12 cellular contexts compared by ENCODE assay signal in the genomic region with DNA sequence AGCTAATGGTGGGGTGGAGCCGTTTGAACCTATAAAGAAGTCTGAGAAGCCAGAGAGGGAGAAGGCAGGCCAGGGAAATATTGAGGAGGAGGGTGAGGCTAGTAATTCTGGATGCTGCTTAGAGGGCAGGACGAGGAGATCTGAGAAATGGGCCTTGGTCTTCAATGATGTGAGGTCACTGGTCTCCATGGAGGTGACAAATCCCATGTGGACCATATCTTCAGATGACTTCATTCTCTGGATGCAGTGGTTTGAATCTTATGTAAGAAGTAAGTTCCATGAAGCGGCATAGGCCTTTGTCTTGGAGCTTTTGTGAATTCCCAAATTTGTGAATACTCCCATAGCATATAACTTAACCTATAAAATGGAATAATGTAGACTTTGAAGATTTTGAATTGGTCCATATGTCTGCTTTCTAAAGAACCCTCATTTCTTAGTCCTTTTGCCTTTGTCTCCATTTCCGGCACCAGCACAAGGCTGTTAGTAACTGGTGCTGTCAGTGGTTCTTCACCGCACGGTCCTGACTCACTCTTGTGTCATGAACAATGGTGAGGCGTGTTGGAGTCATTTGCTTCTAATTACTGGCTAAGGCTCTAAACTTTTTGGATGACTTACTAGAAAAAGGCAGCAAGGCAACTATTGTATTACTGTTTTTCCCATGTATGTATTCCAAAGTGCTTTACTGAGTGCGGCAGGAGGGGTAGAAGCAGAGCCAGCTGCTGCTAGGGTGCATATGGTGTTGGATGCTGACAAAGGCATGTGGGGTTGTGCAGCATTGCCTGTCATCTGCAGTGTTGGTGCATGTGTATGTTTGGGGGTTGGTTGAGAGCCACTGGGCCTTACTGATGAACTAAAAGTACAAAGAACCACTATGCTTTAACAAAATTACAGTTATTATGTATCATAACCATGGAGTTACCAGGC. TPM values are rescaled to one million over a fixed set of nuclear protein-coding genes. Genes with fewer than 3 reads are reported as not detected.
DNase-seq lines count a peak whose midpoint lies in the region; ATAC-seq, FAIRE-seq and TF ChIP-seq lines count a peak whose summit lies in the region.
"Had no signal": no experiment of that assay in that cellular context is flagged by ENCODE, and none has a peak within 500 bp of the region (broad histone marks: within the 10 kb centered on the region; RNA-seq: fewer than 3 reads in every experiment).

No MANE protein-coding gene starts in this region.

- H3K9me3 ChIP-seq in ascending aorta: no peaks in the 10 kb centered on the region
- H3K9me3 ChIP-seq in left ventricle myocardium inferior (replicated peaks): no peaks in the 10 kb centered on the region
- H3K9me3 ChIP-seq in esophagus muscularis mucosa: no peaks in the 10 kb centered on the region
- H3K9me3 ChIP-seq: spleen had no signal

- ATAC-seq in GM18517 (IDR thresholded peaks at IDR 0.05; ENCODE audit: unreplicated experiment): no peak

- no peak for TF ChIP-seq POLR2A in esophagus muscularis mucosa (IDR thresholded peaks at IDR 0.05; ENCODE audit: low read depth)

- no peak overlapping the region for H3K27ac Mint-ChIP-seq in activated CD4-positive, alpha-beta memory T cell treated with anti-CD3 and anti-CD28 coated beads for 36 hours
- H3K27ac Mint-ChIP-seq in activated CD4-positive, alpha-beta memory T cell treated with anti-CD3 and anti-CD28 coated beads, Interleukin-2, amount 10 ng/mL, durations not matched to agents 7 days and 5 days: no peak overlapping the region
- H3K27ac Mint-ChIP-seq: B cell had no signal

- CTCF ChIA-PET in activated CD4-positive, alpha-beta memory T cell treated with anti-CD3 and anti-CD28 coated beads for 36 hours (lab: Charles Lee): interaction anchor here (0.7 kb wide), 1 partner anchor 43 kb away, joined by 3 read pairs; no protein-coding TSS in a partner anchor
- CTCF ChIA-PET in activated CD4-positive, alpha-beta memory T cell treated with anti-CD3 and anti-CD28 coated beads, Interleukin-2, amount 10 ng/mL, durations not matched to agents 7 days and 5 days (lab: Charles Lee): no interaction called here

- POLR2A ChIA-PET in activated CD4-positive, alpha-beta memory T cell treated with anti-CD3 and anti-CD28 coated beads for 36 hours (lab: Charles Lee): no interaction called here
- POLR2A ChIA-PET in activated CD4-positive, alpha-beta memory T cell treated with anti-CD3 and anti-CD28 coated beads, Interleukin-2, amount 10 ng/mL, durations not matched to agents 7 days and 5 days (lab: Charles Lee): no interaction called here

- 75% methylated on average over 8 of the region's 8 CpGs for WGBS in esophagus muscularis mucosa

- no peak for TF ChIP-seq CTCF in ascending aorta (IDR thresholded peaks at IDR 0.05)
- TF ChIP-seq CTCF in left ventricle myocardium inferior (IDR thresholded peaks at IDR 0.05; ENCODE audit: borderline replicate concordance): no peak
- no peak for TF ChIP-seq CTCF in esophagus muscularis mucosa (IDR thresholded peaks at IDR 0.05)

- no peaks in the 10 kb centered on the region for H3K27me3 ChIP-seq in ascending aorta
- H3K27me3 ChIP-seq in left ventricle myocardium inferior (ENCODE audit: low read depth): no peaks in the 10 kb centered on the region
- H3K27me3 ChIP-seq in esophagus muscularis mucosa: no peaks in the 10 kb centered on the region
- H3K27me3 ChIP-seq: spleen had no signal

- H3K4me1 ChIP-seq in ascending aorta (peaks cover 4 to 36% of the 10 kb centered on the region in 2 donors), left ventricle myocardium inferior (peaks cover 68% of the 10 kb centered on the region), esophagus muscularis mucosa (peaks cover 17 to 43% (median 25%) of the 10 kb centered on the region in 4 donors)
- H3K4me1 ChIP-seq: spleen had no signal

- H3K4me3 ChIP-seq in ascending aorta (no peak overlapping the region), left ventricle myocardium inferior (no peak overlapping the region), esophagus muscularis mucosa (no peak overlapping the region)
- H3K4me3 ChIP-seq: spleen had no signal

- H3K4me1 Mint-ChIP-seq in activated CD4-positive, alpha-beta memory T cell treated with anti-CD3 and anti-CD28 coated beads for 36 hours (ENCODE audit: low read depth): no peaks in the 10 kb centered on the region
- H3K4me1 Mint-ChIP-seq in activated CD4-positive, alpha-beta memory T cell treated with anti-CD3 and anti-CD28 coated beads, Interleukin-2, amount 10 ng/mL, durations not matched to agents 7 days and 5 days: no peaks in the 10 kb centered on the region
- H3K4me1 Mint-ChIP-seq: B cell had no signal

- peak; percentile 12 for DNase-seq in activated CD4-positive, alpha-beta memory T cell treated with anti-CD3 and anti-CD28 coated beads for 36 hours
- DNase-seq in activated CD4-positive, alpha-beta memory T cell treated with anti-CD3 and anti-CD28 coated beads, Interleukin-2, amount 10 ng/mL, durations not matched to agents 7 days and 5 days: no peak
- DNase-seq in ascending aorta (ENCODE audit: low spot score in 2 of 2) (peak; percentile 31 to 78), left ventricle myocardium inferior (no peak), urothelium cell line (ENCODE audit: low spot score) (peak; percentile 73), esophagus muscularis mucosa (ENCODE audit: extremely low spot score) (no peak), NCI-H345 treated with DMSO at 0.1 percent for 48 hours (lab: John Stamatoyannopoulos, UW; ENCODE audit: unreplicated experiment) (no peak)
- DNase-seq: activated CD4-positive, alpha-beta T cell treated with anti-CD3 and anti-CD28 coated beads, Interleukin-2, amount 50 U/mL, for 4 hours; kidney; spleen had no signal

- H3K9me3 Mint-ChIP-seq in activated CD4-positive, alpha-beta memory T cell treated with anti-CD3 and anti-CD28 coated beads for 36 hours: no peaks in the 10 kb centered on the region
- H3K9me3 Mint-ChIP-seq in activated CD4-positive, alpha-beta memory T cell treated with anti-CD3 and anti-CD28 coated beads, Interleukin-2, amount 10 ng/mL, durations not matched to agents 7 days and 5 days: no peaks in the 10 kb centered on the region

- no peaks in the 10 kb centered on the region for H3K27me3 Mint-ChIP-seq in activated CD4-positive, alpha-beta memory T cell treated with anti-CD3 and anti-CD28 coated beads for 36 hours
- H3K27me3 Mint-ChIP-seq in activated CD4-positive, alpha-beta memory T cell treated with anti-CD3 and anti-CD28 coated beads, Interleukin-2, amount 10 ng/mL, durations not matched to agents 7 days and 5 days: no peaks in the 10 kb centered on the region
- H3K27me3 Mint-ChIP-seq: B cell had no signal

- FAIRE-seq in urothelium cell line (lab: Jason Lieb, UNC): peak; percentile 90
- FAIRE-seq: kidney had no signal

- no peak overlapping the region for H3K4me3 Mint-ChIP-seq in activated CD4-positive, alpha-beta memory T cell treated with anti-CD3 and anti-CD28 coated beads for 36 hours
- no peak overlapping the region for H3K4me3 Mint-ChIP-seq in activated CD4-positive, alpha-beta memory T cell treated with anti-CD3 and anti-CD28 coated beads, Interleukin-2, amount 10 ng/mL, durations not matched to agents 7 days and 5 days
- H3K4me3 Mint-ChIP-seq: B cell had no signal

- TF ChIP-seq EP300 in esophagus muscularis mucosa (IDR thresholded peaks at IDR 0.05): no peak

- peak overlapping the region; percentile 37 to 66 for H3K27ac ChIP-seq in ascending aorta
- H3K27ac ChIP-seq in left ventricle myocardium inferior (replicated peaks): peak overlapping the region; percentile 10
- peak overlapping the region in 1 of 4 donors; percentile 18 for H3K27ac ChIP-seq in esophagus muscularis mucosa (replicated peaks in 1 of 4)
- H3K27ac ChIP-seq: spleen had no signal

- intact Hi-C loops in activated CD4-positive, alpha-beta memory T cell treated with anti-CD3 and anti-CD28 coated beads for 36 hours (cut with micrococcal nuclease): no loop called here
- intact Hi-C loops in ascending aorta (cut with DNase I) (loop anchor here (2.0 kb wide), 1 partner anchor 18 kb away; no protein-coding TSS in a partner anchor), left ventricle myocardium inferior (cut with micrococcal nuclease) (no loop called here), esophagus muscularis mucosa (cut with DNase I) (no loop called here)

- H3K36me3 ChIP-seq in ascending aorta (no peaks in the 10 kb centered on the region), left ventricle myocardium inferior (no peaks in the 10 kb centered on the region), esophagus muscularis mucosa (no peaks in the 10 kb centered on the region)
- H3K36me3 ChIP-seq: spleen had no signal

- H3K36me3 Mint-ChIP-seq in activated CD4-positive, alpha-beta memory T cell treated with anti-CD3 and anti-CD28 coated beads for 36 hours: no peaks in the 10 kb centered on the region
- H3K36me3 Mint-ChIP-seq in activated CD4-positive, alpha-beta memory T cell treated with anti-CD3 and anti-CD28 coated beads, Interleukin-2, amount 10 ng/mL, durations not matched to agents 7 days and 5 days (ENCODE audit: low read depth): no peaks in the 10 kb centered on the region

RNA-seq across cellular contexts. Expression of a gene that starts 54.0 kb away (rescaled TPM):
- 1 to 10 TPM; 2.3 to 3.2 TPM for total RNA-seq in activated CD4-positive, alpha-beta memory T cell treated with anti-CD3 and anti-CD28 coated beads for 36 hours
- total RNA-seq in activated CD4-positive, alpha-beta memory T cell treated with anti-CD3 and anti-CD28 coated beads, Interleukin-2, amount 10 ng/mL, durations not matched to agents 7 days and 5 days: under 1 TPM; 0.18 to 0.55 TPM
- total RNA-seq in ascending aorta (30.3 TPM), left ventricle myocardium inferior (39.6 TPM), esophagus muscularis mucosa (10 to 100 TPM; 11.2 to 20.0 (median 15.1) TPM)

Comparison
In these comparisons a context has a peak if more than half of its experiments do, and no peak if none do; other contexts are left out.
1. DNase-seq: peak in activated CD4-positive, alpha-beta memory T cell treated with anti-CD3 and anti-CD28 coated beads for 36 hours (single experiment), ascending aorta (2 of 2) and urothelium cell line (single experiment); none in activated CD4-positive, alpha-beta memory T cell treated with anti-CD3 and anti-CD28 coated beads, Interleukin-2, amount 10 ng/mL, durations not matched to agents 7 days and 5 days (single experiment), left ventricle myocardium inferior (single experiment), esophagus muscularis mucosa (single experiment) and NCI-H345 treated with DMSO at 0.1 percent for 48 hours (single experiment).